ENCODE assay signal across 13 cellular contexts in genomic region chr6:151400473-151400872, GRCh38. TPM values are rescaled to one million over a fixed set of nuclear protein-coding genes. Genes with fewer than 3 reads are reported as not detected.
A peak's percentile ranks its signal among the peaks of the same experiment; 100 is the strongest.
DNase-seq lines count a peak whose midpoint lies in the region; ATAC-seq and TF ChIP-seq lines count a peak whose summit lies in the region.
"Had no signal": no experiment of that assay in that cellular context is flagged by ENCODE, and none has a peak within 500 bp of the region (broad histone marks: within the 10 kb centered on the region; RNA-seq: fewer than 3 reads in every experiment).

No MANE protein-coding gene starts in this region.

- H3K4me3 Mint-ChIP-seq in T-helper 17 cell, result peak overlapping the region; percentile 53
- H3K4me3 Mint-ChIP-seq: stimulated activated naive CD8-positive, alpha-beta T cell treated with anti-CD3 and anti-CD28 coated beads, Interleukin-15, amount 100 ng/mL, for 72 hours had no signal

- CTCF ChIA-PET in BJ (lab: Yijun Ruan, JAX), result no interaction called here

- TF ChIP-seq POLR2A in uterus (IDR thresholded peaks at IDR 0.05) (no peak), stomach (IDR thresholded peaks at IDR 0.05) (no peak)

- H3K4me3 ChIP-seq in BJ (ENCODE audit: low read depth, low read length) (no peak overlapping the region), uterus (no peak overlapping the region), stomach (no peak overlapping the region)
- H3K4me3 ChIP-seq: hepatocyte, prostate gland had no signal

- TF ChIP-seq CTCF in BJ (IDR thresholded peaks at IDR 0.05; ENCODE audit: insufficient read depth, low read depth, low read length) (no peak), uterus (IDR thresholded peaks at IDR 0.05) (no peak), stomach (IDR thresholded peaks at IDR 0.05) (no peak)

- H3K9me3 ChIP-seq in T-helper 17 cell (ENCODE audit: control insufficient read depth, low read length, poor library complexity, severe bottlenecking) (no peaks in the 10 kb centered on the region), uterus (no peaks in the 10 kb centered on the region), stomach (no peaks in the 10 kb centered on the region)
- H3K9me3 ChIP-seq: prostate gland had no signal

- H3K4me1 ChIP-seq in uterus, result peaks cover 0 to 3% of the 10 kb centered on the region in 2 donors
- peaks cover 7 to 66% (median 36%) of the 10 kb centered on the region in 4 donors for H3K4me1 ChIP-seq in stomach
- H3K4me1 ChIP-seq: prostate gland had no signal

- 67 to 85% (median 74%) methylated on average over 6 of the region's 6 CpGs for WGBS in stomach, 5 donors

- H3K27me3 Mint-ChIP-seq in T-helper 17 cell, result no peaks in the 10 kb centered on the region
- H3K27me3 Mint-ChIP-seq: stimulated activated naive CD8-positive, alpha-beta T cell treated with anti-CD3 and anti-CD28 coated beads, Interleukin-15, amount 100 ng/mL, for 72 hours had no signal

- peaks cover 32% of the 10 kb centered on the region for H3K4me1 Mint-ChIP-seq in T-helper 17 cell

- H3K27me3 ChIP-seq in BJ (ENCODE audit: control insufficient read depth, insufficient read depth, low read length) (no peaks in the 10 kb centered on the region), uterus (no peaks in the 10 kb centered on the region), stomach (no peaks in the 10 kb centered on the region)
- H3K27me3 ChIP-seq: hepatocyte had no signal

- POLR2A ChIA-PET in BJ (lab: Charles Lee), result no interaction called here

- DNase-seq in BJ (ENCODE audit: low read depth), result peak; percentile 15
- peak; percentile 47 for DNase-seq in GM04503 (ENCODE audit: low read depth)
- no peak for DNase-seq in T-helper 17 cell
- peak; percentile 82 for DNase-seq in iris pigment epithelial cell (ENCODE audit: low read depth)
- DNase-seq in left cardiac atrium, result no peak
- no peak for DNase-seq in uterus
- DNase-seq in stomach, result no peak
- DNase-seq: aorta; DMS153; NCI-H2029; stimulated activated naive CD8-positive, alpha-beta T cell treated with anti-CD3 and anti-CD28 coated beads, Interleukin-15, amount 100 ng/mL, for 72 hours had no signal

- no peaks in the 10 kb centered on the region for H3K36me3 Mint-ChIP-seq in T-helper 17 cell (ENCODE audit: low read depth)

- peak overlapping the region; percentile 62 for H3K27ac Mint-ChIP-seq in T-helper 17 cell

- H3K27ac ChIP-seq in uterus, result no peak overlapping the region
- H3K27ac ChIP-seq in stomach, result no peak overlapping the region
- H3K27ac ChIP-seq: hepatocyte, prostate gland had no signal

- ATAC-seq in T-helper 17 cell (no peak), left cardiac atrium (no peak)

- intact Hi-C loops in left cardiac atrium (cut with DNase I) (no loop called here), uterus (cut with DNase I; ENCODE audit: low total_unique reads) (no loop called here), stomach (cut with DNase I; ENCODE audit: low total_unique reads) (no loop called here)

- TF ChIP-seq EP300 in stomach (IDR thresholded peaks at IDR 0.05), result no peak

- H3K36me3 ChIP-seq in BJ (ENCODE audit: control insufficient read depth, insufficient read depth, low read length) (peaks cover 1% of the 10 kb centered on the region; the same call in 1 of the 2 replicates), uterus (no peaks in the 10 kb centered on the region), stomach (peaks cover 0 to 24% (median 19%) of the 10 kb centered on the region in 4 donors)
- H3K36me3 ChIP-seq: prostate gland had no signal

RNA-seq across cellular contexts. Expression of gene ZBTB2, which starts 9.1 kb away (rescaled TPM):
- 14.5 and 14.7 TPM in 2 replicates for polyA plus RNA-seq in BJ (2011; rRNA removed)
- polyA minus RNA-seq in BJ (2011; rRNA and poly(A)+ RNA removed), result 11.3 and 18.7 TPM in 2 replicates
- total RNA-seq in T-helper 17 cell, result 10 to 100 TPM; 23.5 to 29.2 TPM
- 1 to 10 TPM; 4.2 to 6.6 TPM for total RNA-seq in left cardiac atrium
- total RNA-seq in uterus, result 10 to 100 TPM in 1 of 4 donors, 1 to 10 TPM in 3; 3.6 to 17.5 (median 6.8) TPM
- 10 to 100 TPM in 1 of 5 donors, 1 to 10 TPM in 3, under 1 TPM in 1; 0.89 to 19.1 (median 7.5) TPM for total RNA-seq in stomach
- polyA plus RNA-seq in stomach, result 1 to 10 TPM; 5.1 to 7.9 (median 7.5) TPM

RNA-seq across cellular contexts. Expression of gene RMND1, which starts 51.5 kb away (rescaled TPM):
- 10.4 and 18.9 TPM in 2 replicates for polyA plus RNA-seq in BJ (2011; rRNA removed)
- 9.8 and 10.4 TPM in 2 replicates for polyA minus RNA-seq in BJ (2011; rRNA and poly(A)+ RNA removed)
- 1 to 10 TPM; 7.0 to 8.5 TPM for total RNA-seq in T-helper 17 cell
- total RNA-seq in left cardiac atrium, result 10 to 100 TPM in 1 of 2 donors, 1 to 10 TPM in 1; 9.5 to 13.0 TPM
- total RNA-seq in uterus, result 10 to 100 TPM in 3 of 4 donors, 1 to 10 TPM in 1; 4.1 to 48.8 (median 21.1) TPM
- 10 to 100 TPM in 4 of 5 donors, 1 to 10 TPM in 1; 6.4 to 47.2 (median 31.9) TPM for total RNA-seq in stomach
- 10 to 100 TPM; 13.9 to 17.9 (median 14.9) TPM for polyA plus RNA-seq in stomach

Comparison
In these comparisons a context has a peak if more than half of its experiments do, and no peak if none do; other contexts are left out.
1. DNase-seq: peak in BJ (single experiment), GM04503 (single experiment) and iris pigment epithelial cell (single experiment); none in T-helper 17 cell (0 of 3), left cardiac atrium (single experiment), uterus (0 of 2) and stomach (single experiment).